ENCODE assay signal across 8 cellular contexts in genomic region chr11:72222106-72222891, GRCh38. TPM values are rescaled to one million over a fixed set of nuclear protein-coding genes. Genes with fewer than 3 reads are reported as not detected.
DNase-seq lines count a peak whose midpoint lies in the region; ATAC-seq and TF ChIP-seq lines count a peak whose summit lies in the region.

No MANE protein-coding gene starts in this region.

- H3K27me3 ChIP-seq in ascending aorta: no peaks in the 10 kb centered on the region
- no peaks in the 10 kb centered on the region for H3K27me3 ChIP-seq in upper lobe of right lung

- CTCF ChIA-PET in activated naive CD4-positive, alpha-beta T cell treated with anti-CD3 and anti-CD28 coated beads, Interleukin-2, amount 10 ng/mL, durations not matched to agents 7 days and 5 days (lab: Charles Lee): interaction anchor here (0.9 to 1.5 kb wide), 3 partner anchors 16 to 224 kb away, joined by 3 read pairs; no protein-coding TSS in a partner anchor

- DNase-seq in activated naive CD4-positive, alpha-beta T cell treated with anti-CD3 and anti-CD28 coated beads, Interleukin-2, amount 10 ng/mL, durations not matched to agents 7 days and 5 days: no peak
- DNase-seq in activated naive CD4-positive, alpha-beta T cell (lab: John Stamatoyannopoulos, UW): no peak
- DNase-seq in ascending aorta (ENCODE audit: low spot score in 2 of 2): no peak
- DNase-seq in lower leg skin (ENCODE audit: low spot score in 2 of 2): peak in 1 of 2 donors; percentile 77
- no peak for DNase-seq in upper lobe of right lung
- no peak for DNase-seq in OCI-M2 (lab: John Stamatoyannopoulos, UW; ENCODE audit: unreplicated experiment)
- DNase-seq in COLO829 (ENCODE audit: low spot score): no peak

- intact Hi-C loops in ascending aorta (cut with DNase I): loop anchor here (2.0 to 10.0 kb wide), 6 partner anchors 109 to 1653 kb away; partner anchors contain the start of genes ANAPC15, CLPB, COA4 and LAMTOR1
- intact Hi-C loops in lower leg skin (cut with DNase I; ENCODE audit: low total_unique reads): no loop called here
- intact Hi-C loops in upper lobe of right lung (cut with DNase I): no loop called here

- peak overlapping the region; percentile 90 for H3K27ac Mint-ChIP-seq in activated naive CD4-positive, alpha-beta T cell treated with anti-CD3 and anti-CD28 coated beads, Interleukin-2, amount 10 ng/mL, durations not matched to agents 7 days and 5 days

- H3K36me3 Mint-ChIP-seq in activated naive CD4-positive, alpha-beta T cell treated with anti-CD3 and anti-CD28 coated beads, Interleukin-2, amount 10 ng/mL, durations not matched to agents 7 days and 5 days: no peaks in the 10 kb centered on the region

- H3K9me3 ChIP-seq in ascending aorta (no peaks in the 10 kb centered on the region), upper lobe of right lung (no peaks in the 10 kb centered on the region)

- peak overlapping the region; percentile 92 for H3K4me3 Mint-ChIP-seq in activated naive CD4-positive, alpha-beta T cell treated with anti-CD3 and anti-CD28 coated beads, Interleukin-2, amount 10 ng/mL, durations not matched to agents 7 days and 5 days

- H3K4me1 Mint-ChIP-seq in activated naive CD4-positive, alpha-beta T cell treated with anti-CD3 and anti-CD28 coated beads, Interleukin-2, amount 10 ng/mL, durations not matched to agents 7 days and 5 days: peaks cover 32% of the 10 kb centered on the region

- H3K27me3 Mint-ChIP-seq in activated naive CD4-positive, alpha-beta T cell treated with anti-CD3 and anti-CD28 coated beads, Interleukin-2, amount 10 ng/mL, durations not matched to agents 7 days and 5 days: peaks cover 21% of the 10 kb centered on the region

- ATAC-seq in upper lobe of right lung (no peak), HG02798 (IDR thresholded peaks at IDR 0.05; ENCODE audit: poor library complexity, unreplicated experiment) (no peak)

- TF ChIP-seq CTCF in ascending aorta (IDR thresholded peaks at IDR 0.05) (no peak), lower leg skin (IDR thresholded peaks at IDR 0.05) (no peak), upper lobe of right lung (IDR thresholded peaks at IDR 0.05) (no peak)

- WGBS in lower leg skin, 2 donors: 55 to 56% methylated on average over 6 of the region's 6 CpGs

- peaks cover 0 to 6% of the 10 kb centered on the region in 2 donors for H3K36me3 ChIP-seq in ascending aorta
- no peaks in the 10 kb centered on the region for H3K36me3 ChIP-seq in upper lobe of right lung

- peak overlapping the region; percentile 93 to 99 for H3K4me3 ChIP-seq in ascending aorta
- peak overlapping the region; percentile 64 for H3K4me3 ChIP-seq in lower leg skin (ENCODE audit: low read depth, poor library complexity, severe bottlenecking)
- H3K4me3 ChIP-seq in upper lobe of right lung: peak overlapping the region; percentile 85

- H3K4me1 ChIP-seq in ascending aorta (peaks cover 6 to 18% of the 10 kb centered on the region in 2 donors), upper lobe of right lung (peaks cover 26% of the 10 kb centered on the region)

- H3K9me3 Mint-ChIP-seq in activated naive CD4-positive, alpha-beta T cell treated with anti-CD3 and anti-CD28 coated beads, Interleukin-2, amount 10 ng/mL, durations not matched to agents 7 days and 5 days: no peaks in the 10 kb centered on the region

- peak overlapping the region; percentile 96 to 97 for H3K27ac ChIP-seq in ascending aorta
- H3K27ac ChIP-seq in upper lobe of right lung: peak overlapping the region; percentile 96

- no peak for TF ChIP-seq POLR2A in lower leg skin (IDR thresholded peaks at IDR 0.05)

RNA-seq across cellular contexts. Expression of gene INPPL1, which starts 2.3 kb away (rescaled TPM):
- 76.0 TPM for total RNA-seq in ascending aorta
- 10 to 100 TPM; 25.0 to 68.8 (median 41.2) TPM for total RNA-seq in lower leg skin
- 146 TPM for total RNA-seq in upper lobe of right lung

RNA-seq across cellular contexts. Expression of gene FOLR2, which starts 5.7 kb away (rescaled TPM):
- total RNA-seq in ascending aorta (34.5 TPM), lower leg skin (10 to 100 TPM in 1 of 4 donors, 1 to 10 TPM in 3; 6.6 to 12.5 (median 7.7) TPM), upper lobe of right lung (22.8 TPM)

RNA-seq across cellular contexts. Expression of gene PHOX2A, which starts 21.7 kb away (rescaled TPM):
- total RNA-seq in ascending aorta (not detected), lower leg skin (not detected), upper lobe of right lung (not detected)

RNA-seq across cellular contexts. Expression of gene FOLR1, which starts 30.4 kb away (rescaled TPM):
- not detected for total RNA-seq in ascending aorta
- 1 to 10 TPM in 3 of 4 donors, under 1 TPM in 1; 0.46 to 7.0 (median 4.0) TPM for total RNA-seq in lower leg skin
- total RNA-seq in upper lobe of right lung: 163 TPM
